Comparison of ENCODE assay signal across 8 cellular contexts in genomic region chr5:80406980-80407734, GRCh38. TPM values are rescaled to one million over a fixed set of nuclear protein-coding genes. Genes with fewer than 3 reads are reported as not detected.
DNase-seq lines count a peak whose midpoint lies in the region; ATAC-seq and TF ChIP-seq lines count a peak whose summit lies in the region.

No MANE protein-coding gene starts in this region.

- peak overlapping the region; percentile 97 for H3K27ac Mint-ChIP-seq in activated CD4-positive, alpha-beta memory T cell treated with anti-CD3 and anti-CD28 coated beads for 36 hours
- peak overlapping the region; percentile 99 for H3K27ac Mint-ChIP-seq in osteocyte (ENCODE audit: unreplicated experiment)

- peak overlapping the region; percentile 92 for H3K4me3 Mint-ChIP-seq in activated CD4-positive, alpha-beta memory T cell treated with anti-CD3 and anti-CD28 coated beads for 36 hours
- H3K4me3 Mint-ChIP-seq in osteocyte (ENCODE audit: unreplicated experiment), result peak overlapping the region; percentile 85

- intact Hi-C loops in activated CD4-positive, alpha-beta memory T cell treated with anti-CD3 and anti-CD28 coated beads for 36 hours (cut with micrococcal nuclease), result loop anchor here (1.0 to 10.0 kb wide), 7 partner anchors 80 to 898 kb away; partner anchors contain the start of genes FAM151B, MTX3, RASGRF2 and SERINC5

- ATAC-seq in HG03135 (IDR thresholded peaks at IDR 0.05; ENCODE audit: unreplicated experiment) (peak; percentile 43), HG03565 (IDR thresholded peaks at IDR 0.05; ENCODE audit: unreplicated experiment) (no peak), GM21381 (IDR thresholded peaks at IDR 0.05; ENCODE audit: unreplicated experiment) (no peak)

- DNase-seq in EL, result peak; percentile 35
- DNase-seq in activated CD4-positive, alpha-beta memory T cell treated with anti-CD3 and anti-CD28 coated beads for 36 hours, result peak; percentile 24
- no peak for DNase-seq in fibroblast of the aortic adventitia (ENCODE audit: low read depth)
- no peak for DNase-seq in osteocyte (ENCODE audit: extremely low spot score, unreplicated experiment)
- DNase-seq in NCI-H510A treated with DMSO at 0.1 percent for 48 hours (lab: John Stamatoyannopoulos, UW), result no peak

- H3K27me3 Mint-ChIP-seq in activated CD4-positive, alpha-beta memory T cell treated with anti-CD3 and anti-CD28 coated beads for 36 hours, result no peaks in the 10 kb centered on the region
- H3K27me3 Mint-ChIP-seq in osteocyte (ENCODE audit: unreplicated experiment), result peaks cover 3% of the 10 kb centered on the region

- peaks cover 2% of the 10 kb centered on the region for H3K36me3 Mint-ChIP-seq in activated CD4-positive, alpha-beta memory T cell treated with anti-CD3 and anti-CD28 coated beads for 36 hours
- H3K36me3 Mint-ChIP-seq in osteocyte (ENCODE audit: unreplicated experiment), result no peaks in the 10 kb centered on the region

- H3K9me3 Mint-ChIP-seq in activated CD4-positive, alpha-beta memory T cell treated with anti-CD3 and anti-CD28 coated beads for 36 hours, result no peaks in the 10 kb centered on the region
- H3K9me3 Mint-ChIP-seq in osteocyte (ENCODE audit: unreplicated experiment), result no peaks in the 10 kb centered on the region

- H3K4me3 ChIP-seq in fibroblast of the aortic adventitia (ENCODE audit: low read depth, low read length), result peak overlapping the region; percentile 83

- POLR2A ChIA-PET in activated CD4-positive, alpha-beta memory T cell treated with anti-CD3 and anti-CD28 coated beads for 36 hours (lab: Charles Lee), result interaction anchor here (1.3 kb wide), 1 partner anchor 42 kb away, joined by 4 read pairs; no protein-coding TSS in a partner anchor

- CTCF ChIA-PET in activated CD4-positive, alpha-beta memory T cell treated with anti-CD3 and anti-CD28 coated beads for 36 hours (lab: Charles Lee), result no interaction called here

- H3K4me1 Mint-ChIP-seq in activated CD4-positive, alpha-beta memory T cell treated with anti-CD3 and anti-CD28 coated beads for 36 hours (ENCODE audit: low read depth), result peaks cover 16% of the 10 kb centered on the region
- peaks cover 32% of the 10 kb centered on the region for H3K4me1 Mint-ChIP-seq in osteocyte (ENCODE audit: unreplicated experiment)

- no peak for TF ChIP-seq CTCF in fibroblast of the aortic adventitia (IDR thresholded peaks at IDR 0.05; ENCODE audit: insufficient read depth, low read length)
- no peak for TF ChIP-seq CTCF in osteocyte (IDR thresholded peaks at IDR 0.05)

RNA-seq across cellular contexts. Expression of gene ZFYVE16, which starts 0.7 kb away (rescaled TPM):
- 10 to 100 TPM; 12.1 to 15.7 TPM for total RNA-seq in activated CD4-positive, alpha-beta memory T cell treated with anti-CD3 and anti-CD28 coated beads for 36 hours
- total RNA-seq in fibroblast of the aortic adventitia (ENCODE audit: low replicate concordance) (28.1 and 66.0 TPM in 2 replicates), osteocyte (53.6 and 56.3 TPM in 2 replicates)

Comparison
In these comparisons a context has a peak if more than half of its experiments do, and no peak if none do; other contexts are left out.
1. DNase-seq: peak in EL (single experiment) and activated CD4-positive, alpha-beta memory T cell treated with anti-CD3 and anti-CD28 coated beads for 36 hours (single experiment); none in fibroblast of the aortic adventitia (single experiment), osteocyte (single experiment) and NCI-H510A treated with DMSO at 0.1 percent for 48 hours (single experiment).